ENCODE assay signal across 12 cellular contexts in genomic region chr6:154981071-154981373, GRCh38. TPM values are rescaled to one million over a fixed set of nuclear protein-coding genes. Genes with fewer than 3 reads are reported as not detected.
DNase-seq lines count a peak whose midpoint lies in the region; ATAC-seq, FAIRE-seq and TF ChIP-seq lines count a peak whose summit lies in the region.
"Had no signal": no experiment of that assay in that cellular context is flagged by ENCODE, and none has a peak within 500 bp of the region (broad histone marks: within the 10 kb centered on the region; RNA-seq: fewer than 3 reads in every experiment).

No MANE protein-coding gene starts in this region.

- no peak overlapping the region for H3K4me3 ChIP-seq in Caco-2 (ENCODE audit: low read depth, low read length)
- no peak overlapping the region for H3K4me3 ChIP-seq in bronchial epithelial cell (ENCODE audit: low read depth, low read length)
- H3K4me3 ChIP-seq in lower lobe of right lung, result no peak overlapping the region

- no peak for TF ChIP-seq CTCF in Caco-2 (IDR thresholded peaks at IDR 0.05; ENCODE audit: insufficient read depth in 1 of 2, low read depth in 1 of 2, low read length in 1 of 2, severe bottlenecking in 1 of 2, unreplicated experiment in 1 of 2)
- no peak for TF ChIP-seq CTCF in bronchial epithelial cell (IDR thresholded peaks at IDR 0.05; ENCODE audit: insufficient read depth, low read length, severe bottlenecking)
- no peak for TF ChIP-seq CTCF in lower lobe of right lung (IDR thresholded peaks at IDR 0.05)

- BruUV-seq in Caco-2 (replicated peaks; lab: Mats Ljungman, UMichigan), result no TSS peak

- peaks cover 9% of the 10 kb centered on the region for H3K4me1 Mint-ChIP-seq in Caco-2 (ENCODE audit: low read depth, unreplicated experiment)

- H3K4me3 Mint-ChIP-seq in Caco-2 (ENCODE audit: unreplicated experiment), result no peak overlapping the region

- no peaks in the 10 kb centered on the region for H3K36me3 Mint-ChIP-seq in Caco-2 (ENCODE audit: insufficient read depth, unreplicated experiment)

- FAIRE-seq in bronchial epithelial cell (lab: Jason Lieb, UNC), result no peak

- peak overlapping the region; percentile 64 for H3K27ac Mint-ChIP-seq in Caco-2 (ENCODE audit: unreplicated experiment)

- intact Hi-C loops in Caco-2 (cut with micrococcal nuclease; ENCODE audit: unreplicated experiment), result loop anchor here (1.0 kb wide), 1 partner anchor 193 kb away; no protein-coding TSS in a partner anchor
- intact Hi-C loops in lower lobe of right lung (cut with DNase I), result no loop called here

- H3K9me3 ChIP-seq in Caco-2, result no peaks in the 10 kb centered on the region
- H3K9me3 ChIP-seq in lower lobe of right lung, result no peaks in the 10 kb centered on the region

- H3K9me3 Mint-ChIP-seq in Caco-2 (ENCODE audit: unreplicated experiment), result no peaks in the 10 kb centered on the region

- no peak overlapping the region for H3K27ac ChIP-seq in lower lobe of right lung
- H3K27ac ChIP-seq: brain microvascular endothelial cell had no signal

- POLR2A ChIA-PET in Caco-2 (lab: Charles Lee), result no interaction called here

- ATAC-seq in GM19025 (IDR thresholded peaks at IDR 0.05; ENCODE audit: low read depth, unreplicated experiment), result peak; percentile 78
- peak; percentile 91 for ATAC-seq in HG02973 (IDR thresholded peaks at IDR 0.05; ENCODE audit: unreplicated experiment)
- no peak for ATAC-seq in HG03025 (IDR thresholded peaks at IDR 0.05; ENCODE audit: low FRiP score, unreplicated experiment)
- no peak for ATAC-seq in lower lobe of right lung

- no peaks in the 10 kb centered on the region for H3K27me3 Mint-ChIP-seq in Caco-2 (ENCODE audit: insufficient read depth, unreplicated experiment)

- H3K27me3 ChIP-seq in Caco-2 (replicated peaks; ENCODE audit: control insufficient read depth, insufficient read depth, low read length) (no peaks in the 10 kb centered on the region), bronchial epithelial cell (ENCODE audit: control insufficient read depth, insufficient read depth, low read length) (no peaks in the 10 kb centered on the region), lower lobe of right lung (ENCODE audit: low read depth) (no peaks in the 10 kb centered on the region)
- H3K27me3 ChIP-seq: brain microvascular endothelial cell had no signal

- H3K36me3 ChIP-seq in Caco-2 (ENCODE audit: control insufficient read depth, insufficient read depth, low read length) (no peaks in the 10 kb centered on the region), bronchial epithelial cell (ENCODE audit: control insufficient read depth, insufficient read depth, low read length) (no peaks in the 10 kb centered on the region), lower lobe of right lung (no peaks in the 10 kb centered on the region)
- H3K36me3 ChIP-seq: brain microvascular endothelial cell had no signal

- CTCF ChIA-PET in Caco-2 (lab: Charles Lee), result interaction anchor here (0.6 kb wide), 1 partner anchor 1583 kb away, joined by 3 read pairs; no protein-coding TSS in a partner anchor

- H3K4me1 ChIP-seq in Caco-2 (peaks cover 10% of the 10 kb centered on the region), lower lobe of right lung (no peaks in the 10 kb centered on the region)

- DNase-seq in Caco-2 (no peak), bronchial epithelial cell (ENCODE audit: low read depth) (peak; percentile 78), C1 segment of cervical spinal cord (lab: John Stamatoyannopoulos, UW) (no peak), lower lobe of right lung (no peak), UCSD-AML1 (lab: John Stamatoyannopoulos, UW; ENCODE audit: unreplicated experiment) (no peak)
- DNase-seq: activated CD8-positive, alpha-beta memory T cell treated with anti-CD3 and anti-CD28 coated beads, Interleukin-2, amount 50 U/mL, for 48 hours; brain microvascular endothelial cell; foreskin fibroblast; NCI-H2081 had no signal

RNA-seq across cellular contexts. Expression of gene TIAM2, which starts 14.1 kb away (rescaled TPM):
- total RNA-seq in Caco-2 (2022), result 3.8 and 5.1 TPM in 2 replicates
- 2.4 and 2.6 TPM in 2 replicates for total RNA-seq in bronchial epithelial cell
- total RNA-seq in lower lobe of right lung, result 5.9 TPM

Comparison
In these comparisons a context has a peak if more than half of its experiments do, and no peak if none do; other contexts are left out.
1. ATAC-seq: peak in GM19025 (single experiment) and HG02973 (single experiment); none in HG03025 (single experiment) and lower lobe of right lung (0 of 2).